ENCODE assay signal across 8 cellular contexts in genomic region chr1:165696625-165697100, GRCh38.
DNase-seq lines count a peak whose midpoint lies in the region; ATAC-seq and TF ChIP-seq lines count a peak whose summit lies in the region.

No MANE protein-coding gene starts in this region.

- peaks cover 23% of the 10 kb centered on the region for H3K79me2 ChIP-seq in OCI-LY1 (ENCODE audit: insufficient read depth, low read length)

- H3K4me2 ChIP-seq in OCI-LY1 (ENCODE audit: low read length): peak overlapping the region; percentile 95

- no peak overlapping the region for H3K27ac ChIP-seq in OCI-LY1 (ENCODE audit: low read depth, low read length, poor library complexity, severe bottlenecking)
- no peak overlapping the region for H3K27ac ChIP-seq in muscle layer of duodenum (ENCODE audit: low read length)

- ATAC-seq in HG03097 (IDR thresholded peaks at IDR 0.05; ENCODE audit: low FRiP score, unreplicated experiment) (no peak), HG02610 (IDR thresholded peaks at IDR 0.05; ENCODE audit: unreplicated experiment) (no peak)

- H3K4me1 Mint-ChIP-seq in dendritic cell treated with granulocyte-macrophage colony-stimulating factor and Interleukin-4, amounts not matched to agents 40 ng/mL and 50 ng/mL, for 4 days (ENCODE audit: low read depth): peaks cover 25% of the 10 kb centered on the region

- H3K9me2 ChIP-seq in OCI-LY1 (ENCODE audit: low read depth, low read length): no peaks in the 10 kb centered on the region

- H3K36me3 Mint-ChIP-seq in dendritic cell treated with granulocyte-macrophage colony-stimulating factor and Interleukin-4, amounts not matched to agents 40 ng/mL and 50 ng/mL, for 4 days (ENCODE audit: low read depth): peaks cover 38% of the 10 kb centered on the region

- no peaks in the 10 kb centered on the region for H3K27me3 Mint-ChIP-seq in dendritic cell treated with granulocyte-macrophage colony-stimulating factor and Interleukin-4, amounts not matched to agents 40 ng/mL and 50 ng/mL, for 4 days

- no peaks in the 10 kb centered on the region for H4K20me1 ChIP-seq in OCI-LY1 (ENCODE audit: insufficient read depth, low read length)

- no peaks in the 10 kb centered on the region for H3F3A ChIP-seq in OCI-LY1 (ENCODE audit: insufficient read depth, low read length)

- no peaks in the 10 kb centered on the region for H3K9me3 ChIP-seq in OCI-LY1 (ENCODE audit: low read length)
- H3K9me3 ChIP-seq in muscle layer of duodenum (ENCODE audit: control insufficient read depth in 1 of 2, low read length in 2 of 2): no peaks in the 10 kb centered on the region

- peak overlapping the region; percentile 98 for H3K27ac Mint-ChIP-seq in dendritic cell treated with granulocyte-macrophage colony-stimulating factor and Interleukin-4, amounts not matched to agents 40 ng/mL and 50 ng/mL, for 4 days

- H3K4me1 ChIP-seq in OCI-LY1 (ENCODE audit: insufficient read depth, low read length, severe bottlenecking) (peaks cover 17% of the 10 kb centered on the region), muscle layer of duodenum (ENCODE audit: control insufficient read depth in 1 of 2, insufficient read depth in 2 of 2, low read length in 2 of 2) (peaks cover 0 to 17% of the 10 kb centered on the region in 2 donors)

- H3K4me3 Mint-ChIP-seq in dendritic cell treated with granulocyte-macrophage colony-stimulating factor and Interleukin-4, amounts not matched to agents 40 ng/mL and 50 ng/mL, for 4 days: peak overlapping the region; percentile 72

- peak; percentile 97 for DNase-seq in GM04503 (ENCODE audit: low read depth)
- DNase-seq in SKM-1 (lab: John Stamatoyannopoulos, UW; ENCODE audit: unreplicated experiment): no peak
- DNase-seq in NCI-H524 (lab: John Stamatoyannopoulos, UW): no peak

- H3K36me3 ChIP-seq in OCI-LY1 (ENCODE audit: insufficient read depth, low read length) (peaks cover 8% of the 10 kb centered on the region; the same call in 1 of the 2 replicates), muscle layer of duodenum (ENCODE audit: control insufficient read depth in 1 of 2, insufficient read depth in 2 of 2, low read length in 2 of 2) (no peaks in the 10 kb centered on the region)

- H2AFZ ChIP-seq in OCI-LY1 (ENCODE audit: low read length): no peak overlapping the region

- intact Hi-C loops in dendritic cell treated with granulocyte-macrophage colony-stimulating factor and Interleukin-4, amounts not matched to agents 40 ng/mL and 50 ng/mL, for 4 days (cut with micrococcal nuclease): loop anchor here (5.0 kb wide), 2 partner anchors 64 to 131 kb away; partner anchors contain the start of genes MGST3 and UCK2

- no peaks in the 10 kb centered on the region for H3K9me3 Mint-ChIP-seq in dendritic cell treated with granulocyte-macrophage colony-stimulating factor and Interleukin-4, amounts not matched to agents 40 ng/mL and 50 ng/mL, for 4 days

- H3K27me3 ChIP-seq in OCI-LY1 (ENCODE audit: insufficient read depth, low read length): no peaks in the 10 kb centered on the region
- H3K27me3 ChIP-seq in muscle layer of duodenum (ENCODE audit: low read depth, low read length): no peaks in the 10 kb centered on the region

- peak overlapping the region; percentile 83; the same call in 1 of the 2 replicates for H3K9ac ChIP-seq in OCI-LY1 (ENCODE audit: low read length)

- no peak for TF ChIP-seq CTCF in OCI-LY1 (IDR thresholded peaks at IDR 0.05; ENCODE audit: low read length)

- H3K4me3 ChIP-seq in OCI-LY1 (ENCODE audit: low read depth, low read length, poor library complexity, severe bottlenecking): peak overlapping the region; percentile 81
- peak overlapping the region; percentile 35 to 82 for H3K4me3 ChIP-seq in muscle layer of duodenum (ENCODE audit: low read depth in 1 of 2, low read length in 2 of 2)
